ENCODE assay signal across 2 cellular contexts in genomic region chr6:4426916-4427315, GRCh38.
TF ChIP-seq lines count a peak whose summit lies in the region.

No MANE protein-coding gene starts in this region.

TF ChIP-seq in WTC11, 78 proteins besides CTCF, POLR2A, EP300 and RAD21:
- no peak for TF ChIP-seq ZNF416 (CRISPR knock-in tag; IDR thresholded peaks at IDR 0.05)
- TF ChIP-seq MLX (CRISPR knock-in tag; IDR thresholded peaks at IDR 0.05), result no peak
- TF ChIP-seq ERG (CRISPR knock-in tag; IDR thresholded peaks at IDR 0.05), result no peak
- TF ChIP-seq ATF1 (CRISPR knock-in tag; IDR thresholded peaks at IDR 0.05), result no peak

TF ChIP-seq in SK-N-SH, 30 proteins besides CTCF, POLR2A, EP300 and RAD21:
- TF ChIP-seq NFIC (IDR thresholded peaks at IDR 0.05; ENCODE audit: borderline replicate concordance) (no peak), ELF1 (IDR thresholded peaks at IDR 0.05) (no peak), YY1 (IDR thresholded peaks at IDR 0.05; ENCODE audit: low read depth) (no peak), RFX5 (IDR thresholded peaks at IDR 0.05; ENCODE audit: low read length) (no peak), FOXJ3 (CRISPR knock-in tag; IDR thresholded peaks at IDR 0.05) (no peak), PBX3 (IDR thresholded peaks at IDR 0.05) (no peak), IRF3 (IDR thresholded peaks at IDR 0.05; ENCODE audit: low read depth, low read length) (no peak), JUND (IDR thresholded peaks at IDR 0.05) (no peak), REST (IDR thresholded peaks at IDR 0.05; ENCODE audit: low read depth, low read length) (no peak), MEF2A (IDR thresholded peaks at IDR 0.05; ENCODE audit: borderline replicate concordance, low read depth) (no peak), NRF1 (IDR thresholded peaks at IDR 0.05; ENCODE audit: low read depth, low read length) (no peak), TAF1 (IDR thresholded peaks at IDR 0.05; ENCODE audit: borderline replicate concordance, low read depth, low read length) (no peak), FOXM1 (IDR thresholded peaks at IDR 0.05; ENCODE audit: low read depth) (no peak), RXRA (IDR thresholded peaks at IDR 0.05; ENCODE audit: borderline replicate concordance, low read depth) (no peak)
